ENCODE assay signal across 1 cellular context in genomic region chr9:77194423-77194822, GRCh38.
TF ChIP-seq lines count a peak whose summit lies in the region.

No MANE protein-coding gene starts in this region.

TF ChIP-seq in H1, 55 proteins besides CTCF, POLR2A, EP300 and RAD21 (continued from another document):
- TF ChIP-seq CHD7 (IDR thresholded peaks at IDR 0.05; ENCODE audit: insufficient replicate concordance, low read length) (no peak), YY1 (IDR thresholded peaks at IDR 0.05; ENCODE audit: low read depth, low read length) (no peak), CREB1 (IDR thresholded peaks at IDR 0.05) (no peak), SIN3A (conservative IDR thresholded peaks at IDR 0.05 in 1 of 2, IDR thresholded peaks at IDR 0.05 in 1 of 2; ENCODE audit: low read depth in 1 of 2, low read length in 2 of 2) (no peak), TBP (IDR thresholded peaks at IDR 0.05; ENCODE audit: low read depth, low read length) (no peak), CEBPB (IDR thresholded peaks at IDR 0.05; ENCODE audit: low read depth, low read length) (no peak), BCL11A (IDR thresholded peaks at IDR 0.05; ENCODE audit: low read depth in 2 of 2, low read length in 2 of 2) (no peak), CBX8 (IDR thresholded peaks at IDR 0.05; ENCODE audit: borderline replicate concordance, low read depth, low read length) (no peak), TAF7 (optimal IDR thresholded peaks at IDR 0.05; ENCODE audit: borderline replicate concordance, low read depth, low read length) (no peak), SIX5 (IDR thresholded peaks at IDR 0.05; ENCODE audit: low read depth, low read length) (no peak)
TF ChIP-seq in H1: peak in this region for 0.
